12 cellular contexts compared by ENCODE assay signal in the genomic region with DNA sequence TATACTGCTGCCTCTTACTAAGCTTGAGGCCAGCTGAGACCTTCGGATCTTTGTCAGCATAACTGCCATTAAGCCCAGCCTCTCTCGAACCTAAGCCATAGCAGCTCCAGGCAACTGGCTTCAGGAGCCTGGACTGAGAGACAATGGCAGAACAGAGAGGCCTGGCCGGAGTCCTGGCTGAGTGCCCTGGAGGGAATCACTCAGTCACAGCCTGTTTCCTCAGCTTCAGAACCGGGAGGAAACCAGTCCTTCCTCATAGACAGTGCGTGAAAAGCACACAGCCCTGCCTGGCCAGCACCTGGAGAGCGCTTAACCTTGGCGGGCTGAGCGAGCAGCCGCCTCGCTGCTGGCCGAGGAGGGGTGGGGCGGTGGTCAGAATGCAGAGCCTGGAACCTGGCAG. TPM values are rescaled to one million over a fixed set of nuclear protein-coding genes. Genes with fewer than 3 reads are reported as not detected.
DNase-seq lines count a peak whose midpoint lies in the region; ATAC-seq lines count a peak whose summit lies in the region.
"Had no signal": no experiment of that assay in that cellular context is flagged by ENCODE, and none has a peak within 500 bp of the region (broad histone marks: within the 10 kb centered on the region; RNA-seq: fewer than 3 reads in every experiment).

No MANE protein-coding gene starts in this region.

- WGBS in ectodermal cell, 2 experiments: 54 to 55% methylated on average over 12 of the region's 12 CpGs

- DNase-seq in AG08396 (ENCODE audit: low spot score) (peak; percentile 20), NCI-H2196 treated with DMSO at 0.1 percent for 48 hours (lab: John Stamatoyannopoulos, UW; ENCODE audit: unreplicated experiment) (peak; percentile 13), medulla oblongata (ENCODE audit: extremely low spot score) (peak; percentile 92)
- DNase-seq: activated naive CD4-positive, alpha-beta T cell treated with anti-CD3 and anti-CD28 coated beads, Interleukin-2, amount 10 ng/mL, durations not matched to agents 7 days and 5 days; AML-193; naive B cell had no signal

- H3K27ac ChIP-seq in ectodermal cell (ENCODE audit: insufficient read depth, low read depth, low read length, poor library complexity, severe bottlenecking): peak overlapping the region; percentile 76

- H3K4me1 ChIP-seq in ectodermal cell (ENCODE audit: control insufficient read depth, insufficient read depth, low read length): peaks cover 11% of the 10 kb centered on the region

- peaks cover 20% of the 10 kb centered on the region for H3K36me3 ChIP-seq in ectodermal cell (ENCODE audit: control insufficient read depth, insufficient read depth, low read length)

- no peaks in the 10 kb centered on the region for H3K9me3 ChIP-seq in ectodermal cell (ENCODE audit: control insufficient read depth, low read length)

- H3K27me3 ChIP-seq in ectodermal cell (ENCODE audit: control insufficient read depth, insufficient read depth, low read length, poor library complexity, severe bottlenecking): no peaks in the 10 kb centered on the region

- no peak overlapping the region for H3K4me3 ChIP-seq in ectodermal cell (ENCODE audit: insufficient read depth, low read depth, low read length)

- ATAC-seq in GM21528 (IDR thresholded peaks at IDR 0.05; ENCODE audit: low FRiP score, unreplicated experiment) (no peak), GM21737 (IDR thresholded peaks at IDR 0.05; ENCODE audit: unreplicated experiment) (no peak), HG03521 (IDR thresholded peaks at IDR 0.05; ENCODE audit: unreplicated experiment) (no peak), GM21390 (IDR thresholded peaks at IDR 0.05; ENCODE audit: unreplicated experiment) (no peak)
- ATAC-seq: HCT116 had no signal

RNA-seq across cellular contexts. Expression of gene RNU5B-1, which starts 21.6 kb away (rescaled TPM):
- polyA plus RNA-seq in ectodermal cell (2013, experiment 1 of 4): 3,351 TPM
- polyA plus RNA-seq in ectodermal cell (2013, experiment 2 of 4): 2,924 TPM
- polyA plus RNA-seq in ectodermal cell (2013, experiment 3 of 4): 25,369 TPM
- 11,389 TPM for polyA plus RNA-seq in ectodermal cell (2013, experiment 4 of 4)

RNA-seq across cellular contexts. Expression of gene RNU5A-1, which starts 30.3 kb away (rescaled TPM):
- polyA plus RNA-seq in ectodermal cell (2013, experiment 1 of 4): 1,228 TPM
- 819 TPM for polyA plus RNA-seq in ectodermal cell (2013, experiment 2 of 4)
- polyA plus RNA-seq in ectodermal cell (2013, experiment 3 of 4): 13,838 TPM
- polyA plus RNA-seq in ectodermal cell (2013, experiment 4 of 4): 7,524 TPM

RNA-seq across cellular contexts. Expression of gene PARP16, which starts 39.4 kb away (rescaled TPM):
- polyA plus RNA-seq in ectodermal cell (2013, experiment 1 of 4): 14.2 TPM
- polyA plus RNA-seq in ectodermal cell (2013, experiment 2 of 4): 11.1 TPM
- polyA plus RNA-seq in ectodermal cell (2013, experiment 3 of 4): 11.7 TPM
- polyA plus RNA-seq in ectodermal cell (2013, experiment 4 of 4): 11.4 TPM

RNA-seq across cellular contexts. Expression of gene IGDCC3, which starts 51.7 kb away (rescaled TPM):
- polyA plus RNA-seq in ectodermal cell (2013, experiment 1 of 4): 142 TPM
- 154 TPM for polyA plus RNA-seq in ectodermal cell (2013, experiment 2 of 4)
- polyA plus RNA-seq in ectodermal cell (2013, experiment 3 of 4): 120 TPM
- 137 TPM for polyA plus RNA-seq in ectodermal cell (2013, experiment 4 of 4)

Comparison
In these comparisons a context has a peak if more than half of its experiments do, and no peak if none do; other contexts are left out.
1. DNase-seq: peak in every context shown above with its lines; median percentile 92 in medulla oblongata; 20 in AG08396; 13 in NCI-H2196 treated with DMSO at 0.1 percent for 48 hours.